In the genomic region with DNA sequence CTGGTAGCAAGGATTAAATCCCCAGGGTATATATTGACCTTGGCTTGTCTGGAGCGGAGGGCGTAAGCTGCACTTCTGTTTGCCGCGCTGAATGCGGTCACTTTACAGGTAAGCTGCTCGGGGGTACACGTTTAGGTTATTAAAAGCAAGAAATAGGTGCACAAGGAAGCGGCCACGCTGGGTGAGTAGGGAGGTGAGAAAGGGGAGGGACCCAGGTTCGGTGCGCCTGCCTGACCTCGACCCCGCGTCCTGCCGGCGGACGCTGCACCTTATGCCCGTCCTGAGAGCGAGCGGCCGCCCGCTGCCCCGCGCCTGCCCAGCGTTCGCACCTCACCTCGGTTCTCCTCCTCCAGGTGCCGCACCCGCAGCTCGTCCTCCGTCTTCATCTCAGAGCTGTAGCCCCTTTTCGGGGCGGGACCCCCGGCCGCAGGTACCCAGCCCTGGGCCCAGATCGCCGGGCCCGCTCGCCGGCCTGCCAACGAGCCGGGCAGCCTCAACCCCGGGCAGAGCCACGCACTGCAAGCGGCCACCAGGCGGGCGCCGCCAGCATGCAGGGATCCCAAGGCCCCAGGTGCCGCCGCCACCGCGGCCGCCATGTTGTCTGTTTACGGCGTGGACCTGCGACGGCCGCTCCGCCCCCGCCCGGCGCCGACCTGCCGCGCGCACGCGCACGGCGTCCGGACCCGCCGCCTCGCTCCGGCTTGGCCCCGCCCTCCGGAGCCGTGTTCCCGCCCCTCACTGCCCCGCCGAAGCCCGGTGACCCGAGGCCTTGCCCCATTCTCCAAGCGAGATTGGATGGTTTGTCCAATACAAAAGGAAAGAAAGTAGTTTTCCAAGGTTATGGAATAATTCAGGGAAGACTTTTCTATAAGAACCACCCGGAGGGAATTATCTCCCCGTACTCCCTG, we compare ENCODE assay signal across 8 cellular contexts. TPM values are rescaled to one million over a fixed set of nuclear protein-coding genes. Genes with fewer than 3 reads are reported as not detected.
A peak's percentile ranks its signal among the peaks of the same experiment; 100 is the strongest.
DNase-seq lines count a peak whose midpoint lies in the region; ATAC-seq and TF ChIP-seq lines count a peak whose summit lies in the region.

A gene with protein sequence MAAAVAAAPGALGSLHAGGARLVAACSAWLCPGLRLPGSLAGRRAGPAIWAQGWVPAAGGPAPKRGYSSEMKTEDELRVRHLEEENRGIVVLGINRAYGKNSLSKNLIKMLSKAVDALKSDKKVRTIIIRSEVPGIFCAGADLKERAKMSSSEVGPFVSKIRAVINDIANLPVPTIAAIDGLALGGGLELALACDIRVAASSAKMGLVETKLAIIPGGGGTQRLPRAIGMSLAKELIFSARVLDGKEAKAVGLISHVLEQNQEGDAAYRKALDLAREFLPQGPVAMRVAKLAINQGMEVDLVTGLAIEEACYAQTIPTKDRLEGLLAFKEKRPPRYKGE (minus strand): TSS at position 625 of the 908 bp plus-strand sequence. CDS start 29 bp downstream, at position 596.

- peak within 1 kb of the TSS; percentile 87 for H3K9ac ChIP-seq in OCI-LY1 (ENCODE audit: low read length)

- peak within 1 kb of the TSS; percentile 83 to 100 (median 96) for H3K27ac Mint-ChIP-seq in CD8-positive, alpha-beta memory T cell

- peaks cover 41 to 58% (median 53%) of the 10 kb centered on the region in 3 donors for H3K4me1 Mint-ChIP-seq in CD8-positive, alpha-beta memory T cell

- peak within 1 kb of the TSS; percentile 94 for H3K4me2 ChIP-seq in OCI-LY1 (ENCODE audit: low read length)

- H3K4me1 ChIP-seq in CD8-positive, alpha-beta memory T cell (ENCODE audit: insufficient read depth, low read length): peaks cover 30% of the 10 kb centered on the region
- H3K4me1 ChIP-seq in OCI-LY1 (ENCODE audit: insufficient read depth, low read length, severe bottlenecking) (peaks cover 29% of the 10 kb centered on the region), mononuclear cell (ENCODE audit: insufficient read depth, low read length) (peaks cover 25% of the 10 kb centered on the region)

- peak within 1 kb of the TSS; percentile 83 for H3K27ac ChIP-seq in CD8-positive, alpha-beta memory T cell (ENCODE audit: low read depth, low read length)
- H3K27ac ChIP-seq in OCI-LY1 (ENCODE audit: low read depth, low read length, poor library complexity, severe bottlenecking): peak within 1 kb of the TSS; percentile 2

- no peak for TF ChIP-seq CTCF in OCI-LY1 (IDR thresholded peaks at IDR 0.05; ENCODE audit: low read length)

- no peaks in the 10 kb centered on the region for H3K9me2 ChIP-seq in OCI-LY1 (ENCODE audit: low read depth, low read length)

- CTCF ChIA-PET in CD8-positive, alpha-beta memory T cell (lab: Charles Lee): interaction anchor here (0.7 to 1.5 kb wide), 5 partner anchors 62 to 447 kb away, joined by 3 to 5 read pairs (median 4); a partner anchor contains a TSS

- peak within 1 kb of the TSS; percentile 100 for H2AFZ ChIP-seq in OCI-LY1 (ENCODE audit: low read length)

- peak; percentile 85 for ATAC-seq in GM19328 (IDR thresholded peaks at IDR 0.05; ENCODE audit: unreplicated experiment)
- peak; percentile 72 for ATAC-seq in HG03469 (IDR thresholded peaks at IDR 0.05; ENCODE audit: unreplicated experiment)

- H3K36me3 ChIP-seq in CD8-positive, alpha-beta memory T cell (ENCODE audit: insufficient read depth, low read length): no peaks in the 10 kb centered on the region
- H3K36me3 ChIP-seq in OCI-LY1 (ENCODE audit: insufficient read depth, low read length): no peaks in the 10 kb centered on the region; the same call in 1 of the 2 replicates

- H3K36me3 Mint-ChIP-seq in CD8-positive, alpha-beta memory T cell: peaks cover 2 to 22% (median 3%) of the 10 kb centered on the region in 3 donors

- peak within 1 kb of the TSS; percentile 90 to 99 (median 99) for H3K4me3 Mint-ChIP-seq in CD8-positive, alpha-beta memory T cell

- POLR2A ChIA-PET in CD8-positive, alpha-beta memory T cell (lab: Charles Lee): interaction anchor here (1.2 to 1.5 kb wide), 2 partner anchors 62 to 260 kb away, joined by 3 to 11 read pairs; a partner anchor contains a TSS

- no peaks in the 10 kb centered on the region for H3K27me3 Mint-ChIP-seq in CD8-positive, alpha-beta memory T cell

- peak within 1 kb of the TSS; percentile 91 for H3K4me3 ChIP-seq in CD8-positive, alpha-beta memory T cell (ENCODE audit: low read length)
- H3K4me3 ChIP-seq in OCI-LY1 (ENCODE audit: low read depth, low read length, poor library complexity, severe bottlenecking): peak within 1 kb of the TSS; percentile 95
- peak within 1 kb of the TSS; percentile 93 for H3K4me3 ChIP-seq in mononuclear cell (ENCODE audit: low read length)

- no peaks in the 10 kb centered on the region for H3F3A ChIP-seq in OCI-LY1 (ENCODE audit: insufficient read depth, low read length)

- H3K9me3 Mint-ChIP-seq in CD8-positive, alpha-beta memory T cell: no peaks in the 10 kb centered on the region

- H3K79me2 ChIP-seq in OCI-LY1 (ENCODE audit: insufficient read depth, low read length): peaks cover 27% of the 10 kb centered on the region

- H4K20me1 ChIP-seq in OCI-LY1 (ENCODE audit: insufficient read depth, low read length): no peaks in the 10 kb centered on the region

- peak; percentile 80 to 89 (median 86) for DNase-seq in CD8-positive, alpha-beta memory T cell
- peak; percentile 75 for DNase-seq in activated T-cell treated with anti-CD3 and anti-CD28 coated beads for 1 hour (ENCODE audit: low read depth)
- peak; percentile 72 for DNase-seq in epidermal melanocyte (ENCODE audit: insufficient read length, low spot score)
- peak; percentile 82 to 86 for DNase-seq in stimulated activated CD8-positive, alpha-beta memory T cell treated with anti-CD3 and anti-CD28 coated beads, Interleukin-2, amount 100 ng/mL, for 48 hours (ENCODE audit: low read depth in 2 of 2)

- no peaks in the 10 kb centered on the region for H3K27me3 ChIP-seq in CD8-positive, alpha-beta memory T cell (ENCODE audit: insufficient read depth, low read length, poor library complexity, severe bottlenecking)
- H3K27me3 ChIP-seq in OCI-LY1 (ENCODE audit: insufficient read depth, low read length) (no peaks in the 10 kb centered on the region), mononuclear cell (ENCODE audit: insufficient read depth, low read length) (no peaks in the 10 kb centered on the region)

- no peaks in the 10 kb centered on the region for H3K9me3 ChIP-seq in CD8-positive, alpha-beta memory T cell (ENCODE audit: low read length)
- H3K9me3 ChIP-seq in OCI-LY1 (ENCODE audit: low read length): peaks cover 5% of the 10 kb centered on the region; the same call in 1 of the 2 replicates
- H3K9me3 ChIP-seq in mononuclear cell (ENCODE audit: low read depth, low read length): no peaks in the 10 kb centered on the region

RNA-seq across cellular contexts. Expression of the gene that starts here (rescaled TPM):
- total RNA-seq in CD8-positive, alpha-beta memory T cell: 10 to 100 TPM; 33.5 to 35.0 TPM
- polyA plus RNA-seq in CD8-positive, alpha-beta memory T cell: 12.8 TPM
- total RNA-seq in mononuclear cell: 17.2 TPM

Comparison
In these comparisons a context has a peak if more than half of its experiments do, and no peak if none do; other contexts are left out.
1. Peak in every context shown above with its lines: DNase-seq, ATAC-seq, H3K4me3 ChIP-seq and H3K27ac ChIP-seq.